ENCODE assay signal across 1 cellular context in the genomic region with DNA sequence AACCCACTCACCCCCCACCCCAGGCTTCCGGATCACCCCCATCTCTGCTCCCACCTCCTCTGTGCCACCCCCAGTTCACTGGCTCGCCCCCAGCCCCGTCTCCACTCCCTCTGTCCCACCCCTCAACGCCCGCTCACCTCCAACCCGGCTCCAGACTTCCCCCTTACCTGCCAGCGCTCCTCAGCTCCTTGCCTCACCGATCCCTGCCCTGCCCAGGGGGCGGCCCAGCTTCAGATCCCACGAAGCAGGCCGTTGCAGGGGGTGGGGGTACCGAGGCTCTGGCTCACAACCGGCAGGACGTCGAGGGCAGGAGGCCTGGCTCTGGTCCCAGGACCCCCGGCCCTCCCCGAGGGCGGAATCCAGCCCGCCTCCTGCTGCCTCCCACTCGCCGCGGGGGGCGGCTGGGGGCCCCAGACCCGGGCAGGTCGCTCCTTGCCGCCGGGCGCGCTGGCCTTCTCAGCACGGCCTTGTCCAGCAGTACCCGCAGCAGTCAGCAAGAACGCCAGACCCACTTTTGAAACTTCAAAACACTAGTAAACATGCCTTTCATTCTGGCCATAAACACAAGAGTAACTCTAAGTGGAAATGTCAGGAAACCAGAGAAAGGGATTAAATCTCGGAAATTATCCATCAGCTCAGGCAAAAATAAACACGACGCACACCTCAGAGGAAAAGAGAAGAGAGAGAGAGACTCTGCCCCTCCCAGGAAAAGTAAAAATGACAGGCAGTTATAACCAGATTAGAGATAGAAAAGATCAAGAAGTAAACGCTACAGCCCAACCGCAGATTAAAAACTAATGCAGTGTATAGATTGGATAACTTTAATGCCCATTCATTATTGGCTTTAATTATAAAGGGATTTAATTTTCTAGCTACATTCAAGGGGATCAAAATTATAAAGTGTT.
TF ChIP-seq lines count a peak whose summit lies in the region.

No MANE protein-coding gene starts in this region.

TF ChIP-seq in K562, 482 proteins besides CTCF, POLR2A, EP300 and RAD21 (continued from another document and continues in another):
- no peak for TF ChIP-seq E2F6 (IDR thresholded peaks at IDR 0.05; ENCODE audit: borderline replicate concordance in 1 of 2, extremely low read depth in 1 of 2, insufficient read depth in 1 of 2, insufficient read length in 1 of 2, low read depth in 1 of 2, low read length in 1 of 2, poor library complexity in 1 of 2, severe bottlenecking in 1 of 2)
- no peak for TF ChIP-seq HLTF (IDR thresholded peaks at IDR 0.05)
- TF ChIP-seq PCBP1 (IDR thresholded peaks at IDR 0.05; ENCODE audit: low read depth, low read length, poor library complexity, severe bottlenecking): peak; percentile 28
- TF ChIP-seq ZSCAN29 (IDR thresholded peaks at IDR 0.05): no peak
- peak; percentile 33; the same call in 1 of the 2 replicates for TF ChIP-seq SMARCE1 (IDR thresholded peaks at IDR 0.05)
- 0 out of 2 replicates have a peak, but pooled peaks have one; percentile 23 for TF ChIP-seq ATF1 (CRISPR knock-in tag; IDR thresholded peaks at IDR 0.05)
- TF ChIP-seq ATF1 (tag; IDR thresholded peaks at IDR 0.05): no peak
- no peak for TF ChIP-seq PRDM10 (IDR thresholded peaks at IDR 0.05; ENCODE audit: partially characterized antibody)
- TF ChIP-seq, protein P1, sequence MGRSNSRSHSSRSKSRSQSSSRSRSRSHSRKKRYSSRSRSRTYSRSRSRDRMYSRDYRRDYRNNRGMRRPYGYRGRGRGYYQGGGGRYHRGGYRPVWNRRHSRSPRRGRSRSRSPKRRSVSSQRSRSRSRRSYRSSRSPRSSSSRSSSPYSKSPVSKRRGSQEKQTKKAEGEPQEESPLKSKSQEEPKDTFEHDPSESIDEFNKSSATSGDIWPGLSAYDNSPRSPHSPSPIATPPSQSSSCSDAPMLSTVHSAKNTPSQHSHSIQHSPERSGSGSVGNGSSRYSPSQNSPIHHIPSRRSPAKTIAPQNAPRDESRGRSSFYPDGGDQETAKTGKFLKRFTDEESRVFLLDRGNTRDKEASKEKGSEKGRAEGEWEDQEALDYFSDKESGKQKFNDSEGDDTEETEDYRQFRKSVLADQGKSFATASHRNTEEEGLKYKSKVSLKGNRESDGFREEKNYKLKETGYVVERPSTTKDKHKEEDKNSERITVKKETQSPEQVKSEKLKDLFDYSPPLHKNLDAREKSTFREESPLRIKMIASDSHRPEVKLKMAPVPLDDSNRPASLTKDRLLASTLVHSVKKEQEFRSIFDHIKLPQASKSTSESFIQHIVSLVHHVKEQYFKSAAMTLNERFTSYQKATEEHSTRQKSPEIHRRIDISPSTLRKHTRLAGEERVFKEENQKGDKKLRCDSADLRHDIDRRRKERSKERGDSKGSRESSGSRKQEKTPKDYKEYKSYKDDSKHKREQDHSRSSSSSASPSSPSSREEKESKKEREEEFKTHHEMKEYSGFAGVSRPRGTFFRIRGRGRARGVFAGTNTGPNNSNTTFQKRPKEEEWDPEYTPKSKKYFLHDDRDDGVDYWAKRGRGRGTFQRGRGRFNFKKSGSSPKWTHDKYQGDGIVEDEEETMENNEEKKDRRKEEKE (IDR thresholded peaks at IDR 0.05; ENCODE audit: borderline replicate concordance in 1 of 2, control insufficient read depth in 1 of 2, low read depth in 2 of 2, low read length in 1 of 2): no peak
- TF ChIP-seq FOXJ2 (tag; IDR thresholded peaks at IDR 0.05): no peak
- TF ChIP-seq GABPA (tag; conservative IDR thresholded peaks at IDR 0.05; ENCODE audit: low read depth): no peak
- TF ChIP-seq ZNF57 (CRISPR knock-in tag; IDR thresholded peaks at IDR 0.05): no peak
- TF ChIP-seq, protein P2, sequence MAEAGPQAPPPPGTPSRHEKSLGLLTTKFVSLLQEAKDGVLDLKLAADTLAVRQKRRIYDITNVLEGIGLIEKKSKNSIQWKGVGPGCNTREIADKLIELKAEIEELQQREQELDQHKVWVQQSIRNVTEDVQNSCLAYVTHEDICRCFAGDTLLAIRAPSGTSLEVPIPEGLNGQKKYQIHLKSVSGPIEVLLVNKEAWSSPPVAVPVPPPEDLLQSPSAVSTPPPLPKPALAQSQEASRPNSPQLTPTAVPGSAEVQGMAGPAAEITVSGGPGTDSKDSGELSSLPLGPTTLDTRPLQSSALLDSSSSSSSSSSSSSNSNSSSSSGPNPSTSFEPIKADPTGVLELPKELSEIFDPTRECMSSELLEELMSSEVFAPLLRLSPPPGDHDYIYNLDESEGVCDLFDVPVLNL (CRISPR knock-in tag; IDR thresholded peaks at IDR 0.05; ENCODE audit: low read depth): no peak
- no peak for TF ChIP-seq TEAD2 (tag; IDR thresholded peaks at IDR 0.05)
- TF ChIP-seq FOXJ3 (CRISPR knock-in tag; IDR thresholded peaks at IDR 0.05): no peak
- no peak for TF ChIP-seq HIVEP1 (CRISPR knock-in tag; IDR thresholded peaks at IDR 0.05)
- TF ChIP-seq STAG1 (CRISPR knock-in tag; IDR thresholded peaks at IDR 0.05; ENCODE audit: borderline replicate concordance): no peak; the same call in 1 of the 2 replicates
- TF ChIP-seq BRD4 (IDR thresholded peaks at IDR 0.05): no peak
- TF ChIP-seq MED1 (CRISPR knock-in tag; IDR thresholded peaks at IDR 0.05; ENCODE audit: borderline replicate concordance): no peak
- no peak for TF ChIP-seq ELF2 (CRISPR knock-in tag; IDR thresholded peaks at IDR 0.05)
- no peak for TF ChIP-seq E2F3 (CRISPR knock-in tag; IDR thresholded peaks at IDR 0.05)
- no peak for TF ChIP-seq SRSF1 (IDR thresholded peaks at IDR 0.05; ENCODE audit: low read depth, low read length)
- no peak for TF ChIP-seq DEAF1 (CRISPR knock-in tag; IDR thresholded peaks at IDR 0.05)
- no peak for TF ChIP-seq ZNF384 (IDR thresholded peaks at IDR 0.05; ENCODE audit: low read depth, low read length)
- TF ChIP-seq ARID1B (IDR thresholded peaks at IDR 0.05): 0 out of 2 replicates have a peak, but pooled peaks have one; percentile 23
- TF ChIP-seq PRPF4 (IDR thresholded peaks at IDR 0.05; ENCODE audit: insufficient read depth, low read depth, low read length, poor library complexity, severe bottlenecking): peak; percentile 41
- TF ChIP-seq, protein P3, sequence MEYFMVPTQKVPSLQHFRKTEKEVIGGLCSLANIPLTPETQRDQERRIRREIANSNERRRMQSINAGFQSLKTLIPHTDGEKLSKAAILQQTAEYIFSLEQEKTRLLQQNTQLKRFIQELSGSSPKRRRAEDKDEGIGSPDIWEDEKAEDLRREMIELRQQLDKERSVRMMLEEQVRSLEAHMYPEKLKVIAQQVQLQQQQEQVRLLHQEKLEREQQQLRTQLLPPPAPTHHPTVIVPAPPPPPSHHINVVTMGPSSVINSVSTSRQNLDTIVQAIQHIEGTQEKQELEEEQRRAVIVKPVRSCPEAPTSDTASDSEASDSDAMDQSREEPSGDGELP (CRISPR knock-in tag; IDR thresholded peaks at IDR 0.05; ENCODE audit: borderline replicate concordance): no peak
- no peak for TF ChIP-seq MLX (CRISPR knock-in tag; conservative IDR thresholded peaks at IDR 0.05)
- no peak for TF ChIP-seq NFYB (IDR thresholded peaks at IDR 0.05; ENCODE audit: extremely low read depth, insufficient read length)
- TF ChIP-seq, protein P4, sequence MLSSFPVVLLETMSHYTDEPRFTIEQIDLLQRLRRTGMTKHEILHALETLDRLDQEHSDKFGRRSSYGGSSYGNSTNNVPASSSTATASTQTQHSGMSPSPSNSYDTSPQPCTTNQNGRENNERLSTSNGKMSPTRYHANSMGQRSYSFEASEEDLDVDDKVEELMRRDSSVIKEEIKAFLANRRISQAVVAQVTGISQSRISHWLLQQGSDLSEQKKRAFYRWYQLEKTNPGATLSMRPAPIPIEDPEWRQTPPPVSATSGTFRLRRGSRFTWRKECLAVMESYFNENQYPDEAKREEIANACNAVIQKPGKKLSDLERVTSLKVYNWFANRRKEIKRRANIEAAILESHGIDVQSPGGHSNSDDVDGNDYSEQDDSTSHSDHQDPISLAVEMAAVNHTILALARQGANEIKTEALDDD (IDR thresholded peaks at IDR 0.05): 0 out of 2 replicates have a peak, but pooled peaks have one; percentile 13
- TF ChIP-seq ZNF589 (CRISPR knock-in tag; IDR thresholded peaks at IDR 0.05; ENCODE audit: low read depth): peak; percentile 23; the same call in 1 of the 2 replicates
- no peak for TF ChIP-seq ZBTB17 (CRISPR knock-in tag; IDR thresholded peaks at IDR 0.05)
- peak in 1 of 2 experiments; percentile 18 for TF ChIP-seq AFF1 (IDR thresholded peaks at IDR 0.05; ENCODE audit: low read depth in 1 of 2, partially characterized antibody in 2 of 2)
- TF ChIP-seq CAMTA2 (CRISPR knock-in tag; conservative IDR thresholded peaks at IDR 0.05): no peak
- no peak for TF ChIP-seq SNAPC5 (CRISPR knock-in tag; IDR thresholded peaks at IDR 0.05)
- TF ChIP-seq ESRRA (IDR thresholded peaks at IDR 0.05; ENCODE audit: borderline replicate concordance, low read depth): no peak
- TF ChIP-seq NCOA2 (IDR thresholded peaks at IDR 0.05; ENCODE audit: partially characterized antibody in 2 of 2): no peak
